In genomic region chrX:30905325-30905724, GRCh38 we compare ENCODE assay signal across 24 cellular contexts.
"Had no signal": no experiment of that assay in that cellular context is flagged by ENCODE, and none has a peak within 500 bp of the region (broad histone marks: within the 10 kb centered on the region; RNA-seq: fewer than 3 reads in every experiment).

No MANE protein-coding gene starts in this region.

- H3K4me3 Mint-ChIP-seq: endodermal cell; mesothelial cell of epicardium; natural killer cell treated with Interleukin-12 subunit alpha and Interleukin-12 subunit beta and Interleukin-15 and Interleukin-18, amount 100 ng/mL, for 72 hours; neural progenitor cell; stimulated activated effector memory CD8-positive, alpha-beta T cell treated with anti-CD3 and anti-CD28 coated beads, Interleukin-12 subunit alpha, Interleukin-12 subunit beta, amount 100 ng/mL, for 72 hours; type B pancreatic cell had no signal

- H3K27me3 ChIP-seq: neural progenitor cell, ovary, right atrium auricular region, suprapubic skin, thyroid gland had no signal

- H2AFZ ChIP-seq: neural progenitor cell had no signal

- H3K27ac ChIP-seq: coronary artery, gastrocnemius medialis, heart right ventricle, neural progenitor cell, ovary, right atrium auricular region, suprapubic skin, thyroid gland had no signal

- H3K4me1 ChIP-seq: gastrocnemius medialis, neural progenitor cell, right atrium auricular region, suprapubic skin, thyroid gland had no signal

- H3K9me3 Mint-ChIP-seq: natural killer cell treated with Interleukin-12 subunit alpha and Interleukin-12 subunit beta and Interleukin-15 and Interleukin-18, amount 100 ng/mL, for 72 hours; stimulated activated effector memory CD8-positive, alpha-beta T cell treated with anti-CD3 and anti-CD28 coated beads, Interleukin-12 subunit alpha, Interleukin-12 subunit beta, amount 100 ng/mL, for 72 hours had no signal

- H3K9ac ChIP-seq: neural progenitor cell had no signal

- H3K36me3 ChIP-seq: gastrocnemius medialis, heart right ventricle, neural progenitor cell, ovary, right atrium auricular region, suprapubic skin, thyroid gland had no signal

- H3K9me3 ChIP-seq: gastrocnemius medialis, heart right ventricle, ovary, right atrium auricular region, suprapubic skin, thyroid gland had no signal

- H3K4me2 ChIP-seq: neural progenitor cell, smooth muscle cell had no signal

- DNase-seq: effector CD4-positive, alpha-beta T cell; endodermal cell; gastrocnemius medialis; heart right ventricle; hypothalamus; nucleus accumbens; ovary; stimulated activated CD4-positive, alpha-beta T cell treated with anti-CD3 and anti-CD28 coated beads, Interleukin-4, amount 100 ng/mL, for 1 hour; stimulated activated CD8-positive, alpha-beta memory T cell treated with anti-CD3 and anti-CD28 coated beads, Interleukin-4, amount 100 ng/mL, for 48 hours; stimulated activated naive CD8-positive, alpha-beta T cell treated with anti-CD3 and anti-CD28 coated beads, Interleukin-15, Interleukin-2, amounts not matched to agents 100 U/mL and 50 U/mL, for 24 hours; thyroid gland had no signal

- ATAC-seq: esophagus mucosa; gastrocnemius medialis; heart right ventricle; left lobe of liver; natural killer cell treated with Interleukin-12 subunit alpha and Interleukin-12 subunit beta and Interleukin-15 and Interleukin-18, amount 100 ng/mL, for 72 hours; stimulated activated effector memory CD8-positive, alpha-beta T cell treated with anti-CD3 and anti-CD28 coated beads, Interleukin-12 subunit alpha, Interleukin-12 subunit beta, amount 100 ng/mL, for 72 hours; stimulated activated naive CD8-positive, alpha-beta T cell treated with anti-CD3 and anti-CD28 coated beads, Interleukin-15, Interleukin-2, amounts not matched to agents 100 U/mL and 50 U/mL, for 24 hours had no signal

- FAIRE-seq: islet of Langerhans, urothelium cell line had no signal

- H3K36me3 Mint-ChIP-seq: mesothelial cell of epicardium; natural killer cell treated with Interleukin-12 subunit alpha and Interleukin-12 subunit beta and Interleukin-15 and Interleukin-18, amount 100 ng/mL, for 72 hours; neural progenitor cell; stimulated activated effector memory CD8-positive, alpha-beta T cell treated with anti-CD3 and anti-CD28 coated beads, Interleukin-12 subunit alpha, Interleukin-12 subunit beta, amount 100 ng/mL, for 72 hours; type B pancreatic cell had no signal

- H3K4me3 ChIP-seq: coronary artery, gastrocnemius medialis, heart right ventricle, neural progenitor cell, ovary, right atrium auricular region, smooth muscle cell, suprapubic skin, thyroid gland had no signal

- H3K27ac Mint-ChIP-seq: endodermal cell; natural killer cell treated with Interleukin-12 subunit alpha and Interleukin-12 subunit beta and Interleukin-15 and Interleukin-18, amount 100 ng/mL, for 72 hours; neural progenitor cell; stimulated activated effector memory CD8-positive, alpha-beta T cell treated with anti-CD3 and anti-CD28 coated beads, Interleukin-12 subunit alpha, Interleukin-12 subunit beta, amount 100 ng/mL, for 72 hours had no signal

- H3K27me3 Mint-ChIP-seq: type B pancreatic cell had no signal
